ENCODE assay signal across 24 cellular contexts in the genomic region with DNA sequence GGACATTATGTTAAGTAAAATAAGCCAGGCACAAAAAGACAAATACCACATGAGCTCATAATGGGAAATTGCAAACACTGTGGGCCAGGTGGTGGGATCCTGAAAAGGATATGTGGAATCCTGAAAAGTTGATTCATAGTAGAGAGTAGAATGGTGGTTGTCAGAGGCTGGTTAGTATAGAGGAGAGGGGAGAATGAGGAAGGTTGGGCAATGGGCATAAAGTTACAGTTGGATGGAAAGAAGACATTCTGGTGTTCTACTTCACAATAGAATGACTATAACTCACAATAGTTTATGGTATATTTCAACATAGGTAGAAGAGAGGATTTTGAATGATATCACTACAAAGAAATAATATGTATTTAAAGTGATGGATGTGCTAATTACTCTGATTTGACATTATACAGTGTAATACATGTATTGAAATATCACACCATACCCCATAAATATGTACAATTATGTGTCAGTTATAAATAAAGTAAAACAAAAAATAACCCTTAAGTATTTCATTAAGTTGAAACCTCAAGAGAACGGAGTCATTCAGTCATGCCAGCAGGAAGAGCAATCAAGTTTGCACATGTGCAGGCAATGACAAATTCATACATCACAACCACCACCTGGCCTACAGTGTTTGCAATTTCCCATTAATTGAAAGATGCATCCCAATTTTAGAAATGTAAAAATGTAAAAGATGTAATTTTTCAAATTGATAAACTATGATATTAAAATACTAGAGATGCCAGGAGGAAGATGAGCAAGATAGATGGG.
"Had no signal": no experiment of that assay in that cellular context is flagged by ENCODE, and none has a peak within 500 bp of the region (broad histone marks: within the 10 kb centered on the region; RNA-seq: fewer than 3 reads in every experiment).

No MANE protein-coding gene starts in this region.

- H2AFZ ChIP-seq: hepatocyte, parathyroid adenoma had no signal

- H3K4me2 ChIP-seq: hepatocyte had no signal

- H3K36me3 ChIP-seq: esophagus squamous epithelium, right lobe of liver, tibial artery, upper lobe of left lung, uterus had no signal

- H3K4me3 Mint-ChIP-seq: naive B cell; nephron progenitor cell; stimulated activated effector memory CD8-positive, alpha-beta T cell treated with anti-CD3 and anti-CD28 coated beads, Interleukin-12 subunit alpha, Interleukin-12 subunit beta, amount 100 ng/mL, for 72 hours; stimulated activated naive CD8-positive, alpha-beta T cell treated with anti-CD3 and anti-CD28 coated beads, Interleukin-15, Interleukin-2, amounts not matched to agents 100 ng/mL and 50 ng/mL, for 24 hours had no signal

- ATAC-seq: left colon; left ventricle myocardium superior; psoas muscle; right lobe of liver; stimulated activated effector memory CD8-positive, alpha-beta T cell treated with anti-CD3 and anti-CD28 coated beads, Interleukin-12 subunit alpha, Interleukin-12 subunit beta, amount 100 ng/mL, for 72 hours had no signal

- H3K9me3 ChIP-seq: esophagus squamous epithelium, psoas muscle, right lobe of liver, tibial artery, upper lobe of left lung had no signal

- H3K9ac ChIP-seq: parathyroid adenoma had no signal

- H3K4me1 Mint-ChIP-seq: naive B cell; stimulated activated effector memory CD8-positive, alpha-beta T cell treated with anti-CD3 and anti-CD28 coated beads, Interleukin-12 subunit alpha, Interleukin-12 subunit beta, amount 100 ng/mL, for 72 hours had no signal

- H3K27ac Mint-ChIP-seq: naive B cell; nephron progenitor cell; stimulated activated effector memory CD8-positive, alpha-beta T cell treated with anti-CD3 and anti-CD28 coated beads, Interleukin-12 subunit alpha, Interleukin-12 subunit beta, amount 100 ng/mL, for 72 hours; stimulated activated naive CD8-positive, alpha-beta T cell treated with anti-CD3 and anti-CD28 coated beads, Interleukin-15, Interleukin-2, amounts not matched to agents 100 ng/mL and 50 ng/mL, for 24 hours had no signal

- H3K4me1 ChIP-seq: parathyroid adenoma, psoas muscle, upper lobe of left lung, uterus had no signal

- H3K36me3 Mint-ChIP-seq: naive B cell; stimulated activated effector memory CD8-positive, alpha-beta T cell treated with anti-CD3 and anti-CD28 coated beads, Interleukin-12 subunit alpha, Interleukin-12 subunit beta, amount 100 ng/mL, for 72 hours had no signal

- DNase-seq: dorsolateral prefrontal cortex; effector CD8-positive, alpha-beta T cell; esophagus squamous epithelium; foreskin melanocyte; head of caudate nucleus; left colon; left ventricle myocardium superior; mesendoderm; naive B cell; nephron progenitor cell; psoas muscle; retina; right lobe of liver; stimulated activated CD4-positive, alpha-beta T cell treated with anti-CD3 and anti-CD28 coated beads, Interleukin-4, amount 100 ng/mL, for 1 hour; stimulated activated CD8-positive, alpha-beta memory T cell treated with anti-CD3 and anti-CD28 coated beads, Interleukin-4, amount 100 ng/mL, for 48 hours; tibial artery; upper lobe of left lung; uterus had no signal

- H3K79me2 ChIP-seq: hepatocyte, parathyroid adenoma had no signal

- H3K9me3 Mint-ChIP-seq: nephron progenitor cell; stimulated activated naive CD8-positive, alpha-beta T cell treated with anti-CD3 and anti-CD28 coated beads, Interleukin-15, Interleukin-2, amounts not matched to agents 100 ng/mL and 50 ng/mL, for 24 hours had no signal

- H3K27me3 ChIP-seq: dorsolateral prefrontal cortex, esophagus squamous epithelium, hepatocyte, right lobe of liver, tibial artery, upper lobe of left lung, uterus had no signal

- H3K27ac ChIP-seq: coronary artery, dorsolateral prefrontal cortex, esophagus squamous epithelium, hepatocyte, parathyroid adenoma, psoas muscle, right lobe of liver, tibial artery, upper lobe of left lung, uterus had no signal

- H3K4me3 ChIP-seq: coronary artery, dorsolateral prefrontal cortex, esophagus squamous epithelium, hepatocyte, lung, psoas muscle, right lobe of liver, tibial artery, upper lobe of left lung, uterus had no signal
